27 cellular contexts compared by ENCODE assay signal in genomic region chr1:213686983-213687382, GRCh38.
DNase-seq lines count a peak whose midpoint lies in the region; ATAC-seq, FAIRE-seq and TF ChIP-seq lines count a peak whose summit lies in the region.
"Had no signal": no experiment of that assay in that cellular context is flagged by ENCODE, and none has a peak within 500 bp of the region (broad histone marks: within the 10 kb centered on the region; RNA-seq: fewer than 3 reads in every experiment).

No MANE protein-coding gene starts in this region.

- intact Hi-C loops in K562 (cut with micrococcal nuclease), result no loop called here
- intact Hi-C loops in transverse colon (cut with DNase I; ENCODE audit: low total_unique reads), result no loop called here

- H3K79me2 ChIP-seq in K562 (ENCODE audit: control insufficient read depth, insufficient read depth, low read length), result no peaks in the 10 kb centered on the region

- no peak overlapping the region for H2AFZ ChIP-seq in K562 (ENCODE audit: low read depth, low read length)

- H3K4me2 ChIP-seq in K562 (ENCODE audit: insufficient read depth, low read length), result no peak overlapping the region

- H3K9me3 ChIP-seq in K562 (replicated peaks; ENCODE audit: control insufficient read depth, insufficient read depth, low read depth, low read length) (no peaks in the 10 kb centered on the region), transverse colon (no peaks in the 10 kb centered on the region)
- H3K9me3 ChIP-seq: BE2C, MG63, Peyer's patch had no signal

- no peak for TF ChIP-seq RAD21 in K562 (CRISPR knock-in tag; conservative IDR thresholded peaks at IDR 0.05 in 1 of 2, IDR thresholded peaks at IDR 0.05 in 1 of 2)

- no peak for ATAC-seq in K562
- ATAC-seq: HCT116, SK-N-SH treated with all-trans-retinoic acid at 6 μM for 48 hours had no signal

- H3K9ac ChIP-seq in K562 (ENCODE audit: insufficient read depth in 1 of 2, low read depth in 2 of 2, low read length in 2 of 2), result no peak overlapping the region

- DNase-seq in NOMO-1 treated with DMSO at 0.1 percent for 48 hours (lab: John Stamatoyannopoulos, UW; ENCODE audit: unreplicated experiment) (peak; percentile 10), NOMO-1 (lab: John Stamatoyannopoulos, UW; ENCODE audit: unreplicated experiment in 2 of 2) (no peak), K562 (ENCODE audit: extremely low read depth in 1 of 4, low spot score in 3 of 4) (no peak), epithelial cell of esophagus (ENCODE audit: low read depth) (peak; percentile 56), transverse colon (no peak), midbrain (lab: John Stamatoyannopoulos, UW) (no peak), DMS 273 treated with DMSO at 0.1 percent for 48 hours (lab: John Stamatoyannopoulos, UW) (no peak), NCI-H2029 (lab: John Stamatoyannopoulos, UW) (no peak)
- DNase-seq: 8988T; ACHN; BE2C; CD4-positive, CD25-positive, alpha-beta regulatory T cell; DMS79; KBM-7; MG63; NCI-H2029 treated with DMSO at 0.1 percent for 48 hours; NCI-H2227 treated with DMSO at 0.1 percent for 48 hours; NCI-H526 treated with DMSO at 0.1 percent for 48 hours; OCI-M1; Peyer's patch; SIG-M5 had no signal

- BruUV-seq in K562 (replicated peaks; lab: Mats Ljungman, UMichigan), result no TSS peak

- CTCF ChIA-PET in K562 (lab: Yijun Ruan, JAX; ENCODE audit: low intra/inter-chr PET ratio), result no interaction called here

- 13% methylated on average over 3 of the region's 3 CpGs for WGBS in K562 (ENCODE audit: insufficient coverage, low coverage, missing lambda C conversion rate)
- 85% methylated on average over 3 of the region's 3 CpGs for WGBS in transverse colon (ENCODE audit: low coverage in 1 of 2), 2 donors

- POLR2A ChIA-PET in K562 (lab: Yijun Ruan, JAX), result interaction anchor here (0.6 kb wide), 1 partner anchor 516 kb away, joined by 3 read pairs; no protein-coding TSS in a partner anchor

- no peaks in the 10 kb centered on the region for H3K36me3 ChIP-seq in K562 (ENCODE audit: control insufficient read depth, insufficient read depth, low read length)
- H3K36me3 ChIP-seq in transverse colon, result no peaks in the 10 kb centered on the region
- H3K36me3 ChIP-seq: BE2C, MG63, Peyer's patch had no signal

- H3K27me3 ChIP-seq in K562 (ENCODE audit: control insufficient read depth in 2 of 2, insufficient read depth in 2 of 2, low read length in 2 of 2), result no peaks in the 10 kb centered on the region
- no peaks in the 10 kb centered on the region for H3K27me3 ChIP-seq in transverse colon
- H3K27me3 ChIP-seq: BE2C, Peyer's patch had no signal

- no peaks in the 10 kb centered on the region; a peak in 1 of 5 replicates for H3K4me1 ChIP-seq in K562 (replicated peaks in 1 of 2; ENCODE audit: control insufficient read depth in 2 of 2, insufficient read depth in 2 of 2, low read length in 2 of 2)
- peaks cover 3 to 63% (median 21%) of the 10 kb centered on the region in 4 donors for H3K4me1 ChIP-seq in transverse colon
- H3K4me1 ChIP-seq: BE2C had no signal

- TF ChIP-seq EP300 in K562 (IDR thresholded peaks at IDR 0.05; ENCODE audit: low read length), result no peak
- no peak for TF ChIP-seq EP300 in transverse colon (IDR thresholded peaks at IDR 0.05; ENCODE audit: low read depth)

- no peak for TF ChIP-seq CTCF in K562 (IDR thresholded peaks at IDR 0.05 in 2 of 3, conservative IDR thresholded peaks at IDR 0.05 in 1 of 3; ENCODE audit: insufficient read depth in 2 of 3, low read depth in 1 of 3, low read length in 3 of 3)
- TF ChIP-seq CTCF in epithelial cell of esophagus (IDR thresholded peaks at IDR 0.05; ENCODE audit: insufficient read depth, low read depth, low read length, missing control alignments), result no peak
- no peak for TF ChIP-seq CTCF in transverse colon (IDR thresholded peaks at IDR 0.05)

- no peaks in the 10 kb centered on the region for H4K20me1 ChIP-seq in K562 (replicated peaks; ENCODE audit: control insufficient read depth, insufficient read depth, low read length)

- H3K9me1 ChIP-seq in K562 (ENCODE audit: control insufficient read depth, insufficient read depth, low read length), result no peaks in the 10 kb centered on the region

- H3K27ac ChIP-seq in K562 (ENCODE audit: extremely low read depth, low read depth, low read length), result no peak overlapping the region
- peak overlapping the region in 3 of 4 donors; percentile 16 to 63 (median 51) for H3K27ac ChIP-seq in transverse colon
- H3K27ac ChIP-seq: HL-60 had no signal

- H3K4me3 ChIP-seq in K562 (no peak overlapping the region), epithelial cell of esophagus (ENCODE audit: low read length) (no peak overlapping the region), transverse colon (no peak overlapping the region)
- H3K4me3 ChIP-seq: MG63, Peyer's patch had no signal

- no peak for FAIRE-seq in K562 (lab: Jason Lieb, UNC)
- FAIRE-seq: D721Med, GM12892, H1 had no signal

- in situ Hi-C loops in K562 (cut with MboI), result no loop called here
- in situ Hi-C loops in transverse colon (cut with MboI; ENCODE audit: low pct_ligation_motif_present in 1 of 4, low pct_unique_long_range_greater_than_20kb in 1 of 4, low sequenced_read_pairs in 3 of 4), result no loop called here

- TF ChIP-seq POLR2A in K562 (conservative IDR thresholded peaks at IDR 0.05) (no peak), transverse colon (IDR thresholded peaks at IDR 0.05) (no peak)

TF ChIP-seq in K562, 482 proteins besides CTCF, POLR2A, EP300 and RAD21 (continues in another document):
- TF ChIP-seq FOXM1 (IDR thresholded peaks at IDR 0.05; ENCODE audit: low read depth) (no peak), FOXM1 (CRISPR knock-in tag; IDR thresholded peaks at IDR 0.05; ENCODE audit: low read depth) (no peak), HIVEP1 (CRISPR knock-in tag; IDR thresholded peaks at IDR 0.05) (no peak), ZNF766 (CRISPR knock-in tag; conservative IDR thresholded peaks at IDR 0.05) (peak; percentile 90), CXXC5 (CRISPR knock-in tag; IDR thresholded peaks at IDR 0.05) (no peak), CREB3 (tag; conservative IDR thresholded peaks at IDR 0.05; ENCODE audit: low read depth) (peak; percentile 91), PTRF (tag; IDR thresholded peaks at IDR 0.05) (0 out of 2 replicates have a peak, but pooled peaks have one; percentile 49), DDX20 (tag; IDR thresholded peaks at IDR 0.05; ENCODE audit: low read depth) (peak; percentile 60; the same call in 1 of the 2 replicates), HDAC1 (IDR thresholded peaks at IDR 0.05) (no peak), THAP12 (CRISPR knock-in tag; IDR thresholded peaks at IDR 0.05) (no peak), MEF2D (tag; conservative IDR thresholded peaks at IDR 0.05; ENCODE audit: low read depth) (0 out of 2 replicates have a peak, but pooled peaks have one; percentile 38), DMBX1 (CRISPR knock-in tag; IDR thresholded peaks at IDR 0.05; ENCODE audit: borderline replicate concordance) (peak; percentile 71; the same call in 1 of the 2 replicates), POLR3A (IDR thresholded peaks at IDR 0.05; ENCODE audit: borderline replicate concordance, extremely low read depth, insufficient read depth, insufficient read length) (no peak), MCM2 (IDR thresholded peaks at IDR 0.05; ENCODE audit: low read depth) (no peak), NR2C1 (IDR thresholded peaks at IDR 0.05) (no peak), NR2C1 (tag; IDR thresholded peaks at IDR 0.05) (peak; percentile 67), PCBP1 (IDR thresholded peaks at IDR 0.05; ENCODE audit: low read depth, low read length, poor library complexity, severe bottlenecking) (no peak), PTTG1 (tag; IDR thresholded peaks at IDR 0.05; ENCODE audit: low read depth) (peak; percentile 78), ZKSCAN8 (CRISPR knock-in tag; IDR thresholded peaks at IDR 0.05) (0 out of 2 replicates have a peak, but pooled peaks have one; percentile 61), ETV1 (tag; conservative IDR thresholded peaks at IDR 0.05; ENCODE audit: low read depth) (peak; percentile 41; the same call in 1 of the 2 replicates)

Comparison
In these comparisons a context has a peak if more than half of its experiments do, and no peak if none do; other contexts are left out.
1. DNase-seq: peak in NOMO-1 treated with DMSO at 0.1 percent for 48 hours (single experiment) and epithelial cell of esophagus (single experiment); none in NOMO-1 (0 of 2), K562 (0 of 4), transverse colon (single experiment), midbrain (single experiment), DMS 273 treated with DMSO at 0.1 percent for 48 hours (single experiment) and NCI-H2029 (single experiment).